ENCODE assay signal across 19 cellular contexts in genomic region chr2:149899390-149899789, GRCh38.
"Had no signal": no experiment of that assay in that cellular context is flagged by ENCODE, and none has a peak within 500 bp of the region (broad histone marks: within the 10 kb centered on the region; RNA-seq: fewer than 3 reads in every experiment).

No MANE protein-coding gene starts in this region.

- H3K4me1 ChIP-seq: colonic mucosa, esophagus squamous epithelium, testis, tibial nerve, upper lobe of right lung had no signal

- H3K9me3 ChIP-seq: colonic mucosa, esophagus squamous epithelium, mucosa of descending colon, testis, tibial nerve, upper lobe of right lung had no signal

- H3K36me3 ChIP-seq: colonic mucosa, esophagus squamous epithelium, tibial nerve, upper lobe of right lung had no signal

- H3K27ac ChIP-seq: colonic mucosa, esophagus squamous epithelium, hepatocyte, testis, tibial nerve, upper lobe of right lung had no signal

- DNase-seq: colonic mucosa; dermis blood vessel endothelial cell; esophagus squamous epithelium; foreskin fibroblast; islet precursor cell; mammary epithelial cell; mucosa of descending colon; naive thymus-derived CD8-positive, alpha-beta T cell; posterior cingulate gyrus; stimulated activated CD4-positive, alpha-beta T cell treated with anti-CD3 and anti-CD28 coated beads, Interleukin-2, amount 100 ng/mL, for 24 hours; stimulated activated CD4-positive, alpha-beta T cell treated with anti-CD3 and anti-CD28 coated beads, Interleukin-4, amount 100 ng/mL, for 4 hours; stimulated activated naive B cell treated with anti-CD40 and anti-IgM and Interleukin-4, amounts not matched to agents 10 μg/mL and 1 μg/mL and 100 μg/mL, for 72 hours; stimulated activated naive CD8-positive, alpha-beta T cell treated with anti-CD3 and anti-CD28 coated beads, Interleukin-15, amount 100 ng/mL, for 72 hours; testis; upper lobe of right lung had no signal

- H3K4me2 ChIP-seq: hepatocyte had no signal

- H3K79me2 ChIP-seq: hepatocyte had no signal

- H3K4me3 ChIP-seq: colonic mucosa, esophagus squamous epithelium, hepatocyte, mucosa of descending colon, testis, tibial nerve, upper lobe of right lung had no signal

- H3K27me3 ChIP-seq: colonic mucosa, esophagus squamous epithelium, hepatocyte, testis, tibial nerve, upper lobe of right lung had no signal

- ATAC-seq: left lobe of liver; mucosa of descending colon; naive thymus-derived CD8-positive, alpha-beta T cell; sciatic nerve; stimulated activated naive B cell treated with anti-CD40 and anti-IgM and Interleukin-4, amounts not matched to agents 10 μg/mL and 1 μg/mL and 100 μg/mL, for 72 hours; stimulated activated naive CD8-positive, alpha-beta T cell treated with anti-CD3 and anti-CD28 coated beads, Interleukin-15, amount 100 ng/mL, for 72 hours; upper lobe of right lung had no signal
